8 cellular contexts compared by ENCODE assay signal in the genomic region with DNA sequence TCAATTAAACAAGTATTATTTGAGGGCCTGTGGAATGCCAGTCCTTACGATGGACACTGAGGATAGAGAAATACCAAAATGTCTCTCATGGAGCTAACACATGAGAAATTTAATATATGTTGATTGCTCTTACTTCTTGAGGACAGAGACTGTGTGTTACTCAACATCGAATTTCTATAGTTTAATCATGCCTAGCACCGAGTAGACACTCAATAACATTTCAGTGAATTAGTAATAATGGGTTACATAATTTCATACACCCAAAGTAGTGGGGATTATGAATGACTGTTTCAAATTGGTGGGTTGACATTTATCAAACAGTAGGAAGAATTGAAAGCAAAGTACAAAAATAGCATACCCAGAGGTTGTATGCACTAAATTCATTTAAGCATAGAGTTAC. TPM values are rescaled to one million over a fixed set of nuclear protein-coding genes. Genes with fewer than 3 reads are reported as not detected.
"Had no signal": no experiment of that assay in that cellular context is flagged by ENCODE, and none has a peak within 500 bp of the region (broad histone marks: within the 10 kb centered on the region; RNA-seq: fewer than 3 reads in every experiment).

No MANE protein-coding gene starts in this region.

- FAIRE-seq: HTR-8/SVneo had no signal

- H3K27ac ChIP-seq: GM23248, KMS-11 had no signal

- DNase-seq: GM23248, GOT3, H9, HCEC 1CT, KBM-7 had no signal

- H3K4me2 ChIP-seq: KMS-11 had no signal

- H2AFZ ChIP-seq: GM23248 had no signal

- H3K4me3 ChIP-seq: GM23248 had no signal

- H3K9me3 Mint-ChIP-seq: H9, IgD-negative memory B cell had no signal

- H3K4me3 Mint-ChIP-seq: H9, IgD-negative memory B cell had no signal

- H3K27ac Mint-ChIP-seq: H9, IgD-negative memory B cell had no signal

RNA-seq across cellular contexts. Expression of gene FMN1, which starts 11.2 kb away (rescaled TPM):
- polyA plus RNA-seq: IgD-negative memory B cell had no signal
